4 cellular contexts compared by ENCODE assay signal in the genomic region with DNA sequence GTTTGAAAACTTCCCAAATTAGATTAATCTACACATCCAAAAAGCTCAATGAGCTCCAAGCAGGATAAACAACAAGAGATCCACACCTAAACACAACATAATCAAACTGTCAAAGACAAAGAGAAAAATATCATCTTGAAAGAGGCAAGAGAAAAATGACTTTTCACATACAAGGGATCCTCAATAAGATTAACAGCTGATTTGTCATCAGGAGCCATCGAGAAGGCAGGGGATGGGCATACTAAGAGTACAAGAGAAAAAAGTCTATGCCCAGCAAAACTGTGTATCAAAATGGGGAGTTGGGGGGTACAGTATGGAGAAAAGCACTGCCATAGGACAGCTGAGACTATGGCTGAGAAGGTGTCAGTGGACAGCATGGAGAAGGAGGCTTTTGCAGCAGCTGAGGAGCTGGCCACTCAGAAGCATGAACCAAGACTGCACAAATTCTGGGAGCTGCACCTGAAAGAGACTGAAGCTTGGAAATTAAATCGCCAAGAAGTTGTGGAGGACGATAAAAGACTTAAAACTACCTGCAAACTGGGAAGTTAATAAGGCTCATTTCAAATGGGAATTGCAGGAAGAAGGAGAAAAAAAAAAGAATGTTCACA.
TF ChIP-seq lines count a peak whose summit lies in the region.

No MANE protein-coding gene starts in this region.

TF ChIP-seq in HepG2, 621 proteins besides CTCF, POLR2A, EP300 and RAD21:
- TF ChIP-seq ZNF317 (CRISPR knock-in tag; IDR thresholded peaks at IDR 0.05) (peak; percentile 63; the same call in 1 of the 2 replicates), PHB2 (IDR thresholded peaks at IDR 0.05; ENCODE audit: partially characterized antibody) (no peak), ZNF841 (CRISPR knock-in tag; IDR thresholded peaks at IDR 0.05; ENCODE audit: borderline replicate concordance) (no peak), SNAPC2 (CRISPR knock-in tag; IDR thresholded peaks at IDR 0.05) (no peak), ZNF260 (CRISPR knock-in tag; IDR thresholded peaks at IDR 0.05; ENCODE audit: borderline replicate concordance, low read depth) (no peak), ZNF24 (IDR thresholded peaks at IDR 0.05) (no peak)

TF ChIP-seq in HEK293, 187 proteins besides CTCF, POLR2A, EP300 and RAD21:
- peak; percentile 95 for TF ChIP-seq SETDB1 (IDR thresholded peaks at IDR 0.05; ENCODE audit: insufficient read length, low read length)
- TF ChIP-seq ZNF791 (tag by site-specific recombination; IDR thresholded peaks at IDR 0.05) = peak; percentile 99
- TF ChIP-seq TRIM28 (IDR thresholded peaks at IDR 0.05; ENCODE audit: borderline replicate concordance, low read length) = peak; percentile 97
- no peak for TF ChIP-seq ZNF830 (tag by site-specific recombination; IDR thresholded peaks at IDR 0.05; ENCODE audit: low read depth)
- TF ChIP-seq SALL2 (tag by site-specific recombination; IDR thresholded peaks at IDR 0.05; ENCODE audit: borderline replicate concordance) = no peak
TF ChIP-seq in HEK293: peak in this region for 3.

TF ChIP-seq in K562, 482 proteins besides CTCF, POLR2A, EP300 and RAD21:
- TF ChIP-seq, protein P1, sequence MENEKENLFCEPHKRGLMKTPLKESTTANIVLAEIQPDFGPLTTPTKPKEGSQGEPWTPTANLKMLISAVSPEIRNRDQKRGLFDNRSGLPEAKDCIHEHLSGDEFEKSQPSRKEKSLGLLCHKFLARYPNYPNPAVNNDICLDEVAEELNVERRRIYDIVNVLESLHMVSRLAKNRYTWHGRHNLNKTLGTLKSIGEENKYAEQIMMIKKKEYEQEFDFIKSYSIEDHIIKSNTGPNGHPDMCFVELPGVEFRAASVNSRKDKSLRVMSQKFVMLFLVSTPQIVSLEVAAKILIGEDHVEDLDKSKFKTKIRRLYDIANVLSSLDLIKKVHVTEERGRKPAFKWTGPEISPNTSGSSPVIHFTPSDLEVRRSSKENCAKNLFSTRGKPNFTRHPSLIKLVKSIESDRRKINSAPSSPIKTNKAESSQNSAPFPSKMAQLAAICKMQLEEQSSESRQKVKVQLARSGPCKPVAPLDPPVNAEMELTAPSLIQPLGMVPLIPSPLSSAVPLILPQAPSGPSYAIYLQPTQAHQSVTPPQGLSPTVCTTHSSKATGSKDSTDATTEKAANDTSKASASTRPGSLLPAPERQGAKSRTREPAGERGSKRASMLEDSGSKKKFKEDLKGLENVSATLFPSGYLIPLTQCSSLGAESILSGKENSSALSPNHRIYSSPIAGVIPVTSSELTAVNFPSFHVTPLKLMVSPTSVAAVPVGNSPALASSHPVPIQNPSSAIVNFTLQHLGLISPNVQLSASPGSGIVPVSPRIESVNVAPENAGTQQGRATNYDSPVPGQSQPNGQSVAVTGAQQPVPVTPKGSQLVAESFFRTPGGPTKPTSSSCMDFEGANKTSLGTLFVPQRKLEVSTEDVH (IDR thresholded peaks at IDR 0.05; ENCODE audit: low read depth, partially characterized antibody) = no peak
- TF ChIP-seq KDM1A (IDR thresholded peaks at IDR 0.05) (no peak), NCOA1 (IDR thresholded peaks at IDR 0.05; ENCODE audit: low read depth) (no peak), TRIM28 (IDR thresholded peaks at IDR 0.05) (peak; percentile 98), CBX3 (IDR thresholded peaks at IDR 0.05; ENCODE audit: borderline replicate concordance in 1 of 2, low read length in 2 of 2) (peak in 1 of 2 experiments; percentile 97; a peak in 2 of 3 replicates), CBX1 (IDR thresholded peaks at IDR 0.05; ENCODE audit: low read depth) (peak; percentile 60; the same call in 1 of the 2 replicates), SPI1 (IDR thresholded peaks at IDR 0.05; ENCODE audit: borderline replicate concordance, low read depth, low read length) (no peak), CBX5 (IDR thresholded peaks at IDR 0.05; ENCODE audit: borderline replicate concordance, low read depth) (peak; percentile 96), TRIM24 (IDR thresholded peaks at IDR 0.05) (peak; percentile 13 to 78; a peak in 2 of 4 replicates), ZKSCAN1 (IDR thresholded peaks at IDR 0.05; ENCODE audit: low read depth, low read length) (no peak), ZC3H8 (IDR thresholded peaks at IDR 0.05) (no peak), XRCC3 (IDR thresholded peaks at IDR 0.05) (0 out of 2 replicates have a peak, but pooled peaks have one; percentile 34), TAF9B (IDR thresholded peaks at IDR 0.05; ENCODE audit: partially characterized antibody) (no peak), NR1H2 (CRISPR knock-in tag; IDR thresholded peaks at IDR 0.05) (no peak)
- TF ChIP-seq, protein P2, sequence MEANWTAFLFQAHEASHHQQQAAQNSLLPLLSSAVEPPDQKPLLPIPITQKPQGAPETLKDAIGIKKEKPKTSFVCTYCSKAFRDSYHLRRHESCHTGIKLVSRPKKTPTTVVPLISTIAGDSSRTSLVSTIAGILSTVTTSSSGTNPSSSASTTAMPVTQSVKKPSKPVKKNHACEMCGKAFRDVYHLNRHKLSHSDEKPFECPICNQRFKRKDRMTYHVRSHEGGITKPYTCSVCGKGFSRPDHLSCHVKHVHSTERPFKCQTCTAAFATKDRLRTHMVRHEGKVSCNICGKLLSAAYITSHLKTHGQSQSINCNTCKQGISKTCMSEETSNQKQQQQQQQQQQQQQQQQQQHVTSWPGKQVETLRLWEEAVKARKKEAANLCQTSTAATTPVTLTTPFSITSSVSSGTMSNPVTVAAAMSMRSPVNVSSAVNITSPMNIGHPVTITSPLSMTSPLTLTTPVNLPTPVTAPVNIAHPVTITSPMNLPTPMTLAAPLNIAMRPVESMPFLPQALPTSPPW (CRISPR knock-in tag; IDR thresholded peaks at IDR 0.05) = no peak
- TF ChIP-seq, protein P3, sequence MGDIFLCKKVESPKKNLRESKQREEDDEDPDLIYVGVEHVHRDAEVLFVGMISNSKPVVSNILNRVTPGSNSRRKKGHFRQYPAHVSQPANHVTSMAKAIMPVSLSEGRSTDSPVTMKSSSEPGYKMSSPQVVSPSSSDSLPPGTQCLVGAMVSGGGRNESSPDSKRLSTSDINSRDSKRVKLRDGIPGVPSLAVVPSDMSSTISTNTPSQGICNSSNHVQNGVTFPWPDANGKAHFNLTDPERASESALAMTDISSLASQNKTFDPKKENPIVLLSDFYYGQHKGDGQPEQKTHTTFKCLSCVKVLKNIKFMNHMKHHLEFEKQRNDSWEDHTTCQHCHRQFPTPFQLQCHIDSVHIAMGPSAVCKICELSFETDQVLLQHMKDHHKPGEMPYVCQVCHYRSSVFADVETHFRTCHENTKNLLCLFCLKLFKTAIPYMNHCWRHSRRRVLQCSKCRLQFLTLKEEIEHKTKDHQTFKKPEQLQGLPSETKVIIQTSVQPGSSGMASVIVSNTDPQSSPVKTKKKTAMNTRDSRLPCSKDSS (IDR thresholded peaks at IDR 0.05; ENCODE audit: low read depth, partially characterized antibody) = peak; percentile 75
- TF ChIP-seq, protein P4, sequence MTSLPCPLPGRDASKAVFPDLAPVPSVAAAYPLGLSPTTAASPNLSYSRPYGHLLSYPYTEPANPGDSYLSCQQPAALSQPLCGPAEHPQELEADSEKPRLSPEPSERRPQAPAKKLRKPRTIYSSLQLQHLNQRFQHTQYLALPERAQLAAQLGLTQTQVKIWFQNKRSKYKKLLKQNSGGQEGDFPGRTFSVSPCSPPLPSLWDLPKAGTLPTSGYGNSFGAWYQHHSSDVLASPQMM (CRISPR knock-in tag; IDR thresholded peaks at IDR 0.05) = no peak
- TF ChIP-seq, protein P5, sequence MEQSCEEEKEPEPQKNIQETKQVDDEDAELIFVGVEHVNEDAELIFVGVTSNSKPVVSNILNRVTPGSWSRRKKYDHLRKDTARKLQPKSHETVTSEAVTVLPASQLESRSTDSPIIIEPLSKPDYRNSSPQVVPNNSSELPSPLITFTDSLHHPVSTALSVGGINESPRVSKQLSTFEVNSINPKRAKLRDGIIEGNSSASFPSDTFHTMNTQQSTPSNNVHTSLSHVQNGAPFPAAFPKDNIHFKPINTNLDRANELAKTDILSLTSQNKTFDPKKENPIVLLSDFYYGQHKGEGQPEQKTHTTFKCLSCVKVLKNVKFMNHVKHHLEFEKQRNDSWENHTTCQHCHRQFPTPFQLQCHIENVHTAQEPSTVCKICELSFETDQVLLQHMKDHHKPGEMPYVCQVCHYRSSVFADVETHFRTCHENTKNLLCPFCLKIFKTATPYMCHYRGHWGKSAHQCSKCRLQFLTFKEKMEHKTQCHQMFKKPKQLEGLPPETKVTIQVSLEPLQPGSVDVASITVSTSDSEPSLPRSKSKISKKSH (CRISPR knock-in tag; IDR thresholded peaks at IDR 0.05) = peak; percentile 5; the same call in 1 of the 2 replicates

TF ChIP-seq in SK-N-SH treated with all-trans-retinoic acid at 6 μM for 48 hours, 23 proteins besides CTCF, POLR2A, EP300 and RAD21:
- TF ChIP-seq RARB (CRISPR knock-in tag; IDR thresholded peaks at IDR 0.05) = no peak
- TF ChIP-seq, protein P6, sequence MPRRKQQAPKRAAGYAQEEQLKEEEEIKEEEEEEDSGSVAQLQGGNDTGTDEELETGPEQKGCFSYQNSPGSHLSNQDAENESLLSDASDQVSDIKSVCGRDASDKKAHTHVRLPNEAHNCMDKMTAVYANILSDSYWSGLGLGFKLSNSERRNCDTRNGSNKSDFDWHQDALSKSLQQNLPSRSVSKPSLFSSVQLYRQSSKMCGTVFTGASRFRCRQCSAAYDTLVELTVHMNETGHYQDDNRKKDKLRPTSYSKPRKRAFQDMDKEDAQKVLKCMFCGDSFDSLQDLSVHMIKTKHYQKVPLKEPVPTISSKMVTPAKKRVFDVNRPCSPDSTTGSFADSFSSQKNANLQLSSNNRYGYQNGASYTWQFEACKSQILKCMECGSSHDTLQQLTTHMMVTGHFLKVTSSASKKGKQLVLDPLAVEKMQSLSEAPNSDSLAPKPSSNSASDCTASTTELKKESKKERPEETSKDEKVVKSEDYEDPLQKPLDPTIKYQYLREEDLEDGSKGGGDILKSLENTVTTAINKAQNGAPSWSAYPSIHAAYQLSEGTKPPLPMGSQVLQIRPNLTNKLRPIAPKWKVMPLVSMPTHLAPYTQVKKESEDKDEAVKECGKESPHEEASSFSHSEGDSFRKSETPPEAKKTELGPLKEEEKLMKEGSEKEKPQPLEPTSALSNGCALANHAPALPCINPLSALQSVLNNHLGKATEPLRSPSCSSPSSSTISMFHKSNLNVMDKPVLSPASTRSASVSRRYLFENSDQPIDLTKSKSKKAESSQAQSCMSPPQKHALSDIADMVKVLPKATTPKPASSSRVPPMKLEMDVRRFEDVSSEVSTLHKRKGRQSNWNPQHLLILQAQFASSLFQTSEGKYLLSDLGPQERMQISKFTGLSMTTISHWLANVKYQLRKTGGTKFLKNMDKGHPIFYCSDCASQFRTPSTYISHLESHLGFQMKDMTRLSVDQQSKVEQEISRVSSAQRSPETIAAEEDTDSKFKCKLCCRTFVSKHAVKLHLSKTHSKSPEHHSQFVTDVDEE (CRISPR knock-in tag; IDR thresholded peaks at IDR 0.05) = no peak
- no peak for TF ChIP-seq CSDC2 (CRISPR knock-in tag; IDR thresholded peaks at IDR 0.05)
- TF ChIP-seq PPARA (CRISPR knock-in tag; IDR thresholded peaks at IDR 0.05; ENCODE audit: borderline replicate concordance) = no peak
- TF ChIP-seq ZFP30 (CRISPR knock-in tag; IDR thresholded peaks at IDR 0.05) = no peak
- TF ChIP-seq, protein P7, sequence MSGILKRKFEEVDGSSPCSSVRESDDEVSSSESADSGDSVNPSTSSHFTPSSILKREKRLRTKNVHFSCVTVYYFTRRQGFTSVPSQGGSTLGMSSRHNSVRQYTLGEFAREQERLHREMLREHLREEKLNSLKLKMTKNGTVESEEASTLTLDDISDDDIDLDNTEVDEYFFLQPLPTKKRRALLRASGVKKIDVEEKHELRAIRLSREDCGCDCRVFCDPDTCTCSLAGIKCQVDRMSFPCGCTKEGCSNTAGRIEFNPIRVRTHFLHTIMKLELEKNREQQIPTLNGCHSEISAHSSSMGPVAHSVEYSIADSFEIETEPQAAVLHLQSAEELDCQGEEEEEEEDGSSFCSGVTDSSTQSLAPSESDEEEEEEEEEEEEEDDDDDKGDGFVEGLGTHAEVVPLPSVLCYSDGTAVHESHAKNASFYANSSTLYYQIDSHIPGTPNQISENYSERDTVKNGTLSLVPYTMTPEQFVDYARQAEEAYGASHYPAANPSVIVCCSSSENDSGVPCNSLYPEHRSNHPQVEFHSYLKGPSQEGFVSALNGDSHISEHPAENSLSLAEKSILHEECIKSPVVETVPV (CRISPR knock-in tag; IDR thresholded peaks at IDR 0.05) = no peak
- TF ChIP-seq ESRRG (CRISPR knock-in tag; IDR thresholded peaks at IDR 0.05) = no peak
